Comparison of ENCODE assay signal across 18 cellular contexts in genomic region chr22:20663137-20663828, GRCh38.
"Had no signal": no experiment of that assay in that cellular context is flagged by ENCODE, and none has a peak within 500 bp of the region (broad histone marks: within the 10 kb centered on the region; RNA-seq: fewer than 3 reads in every experiment).

No MANE protein-coding gene starts in this region.

- H3K36me3 ChIP-seq: esophagus squamous epithelium, neutrophil, ovary had no signal

- H3K79me2 ChIP-seq: hepatocyte had no signal

- H3K9me3 ChIP-seq: esophagus squamous epithelium, neutrophil, ovary had no signal

- H2AFZ ChIP-seq: hepatocyte had no signal

- H3K4me3 ChIP-seq: coronary artery, dorsolateral prefrontal cortex, esophagus squamous epithelium, hepatocyte, lung, ovary, smooth muscle cell had no signal

- H3K4me1 ChIP-seq: esophagus squamous epithelium had no signal

- H3K27ac ChIP-seq: coronary artery, dorsolateral prefrontal cortex, esophagus squamous epithelium, hepatocyte, neutrophil, ovary had no signal

- H3K27me3 ChIP-seq: ovary had no signal

- ATAC-seq: left colon; left ventricle myocardium superior; naive thymus-derived CD4-positive, alpha-beta T cell; right cardiac atrium had no signal

- FAIRE-seq: endometrium had no signal

- DNase-seq: dorsolateral prefrontal cortex; effector memory CD4-positive, alpha-beta T cell; esophagus squamous epithelium; left colon; left ventricle myocardium superior; naive thymus-derived CD4-positive, alpha-beta T cell; nephron progenitor cell; ovary; right cardiac atrium; stimulated activated CD4-positive, alpha-beta T cell treated with anti-CD3 and anti-CD28 coated beads, Interleukin-2, amount 100 ng/mL, for 48 hours; stimulated activated naive CD4-positive, alpha-beta T cell treated with Interleukin-2 at 50 U/mL for 16 hours; trophoblast cell had no signal

- H3K4me2 ChIP-seq: hepatocyte, smooth muscle cell had no signal
